Comparison of ENCODE assay signal across 30 cellular contexts in the genomic region with DNA sequence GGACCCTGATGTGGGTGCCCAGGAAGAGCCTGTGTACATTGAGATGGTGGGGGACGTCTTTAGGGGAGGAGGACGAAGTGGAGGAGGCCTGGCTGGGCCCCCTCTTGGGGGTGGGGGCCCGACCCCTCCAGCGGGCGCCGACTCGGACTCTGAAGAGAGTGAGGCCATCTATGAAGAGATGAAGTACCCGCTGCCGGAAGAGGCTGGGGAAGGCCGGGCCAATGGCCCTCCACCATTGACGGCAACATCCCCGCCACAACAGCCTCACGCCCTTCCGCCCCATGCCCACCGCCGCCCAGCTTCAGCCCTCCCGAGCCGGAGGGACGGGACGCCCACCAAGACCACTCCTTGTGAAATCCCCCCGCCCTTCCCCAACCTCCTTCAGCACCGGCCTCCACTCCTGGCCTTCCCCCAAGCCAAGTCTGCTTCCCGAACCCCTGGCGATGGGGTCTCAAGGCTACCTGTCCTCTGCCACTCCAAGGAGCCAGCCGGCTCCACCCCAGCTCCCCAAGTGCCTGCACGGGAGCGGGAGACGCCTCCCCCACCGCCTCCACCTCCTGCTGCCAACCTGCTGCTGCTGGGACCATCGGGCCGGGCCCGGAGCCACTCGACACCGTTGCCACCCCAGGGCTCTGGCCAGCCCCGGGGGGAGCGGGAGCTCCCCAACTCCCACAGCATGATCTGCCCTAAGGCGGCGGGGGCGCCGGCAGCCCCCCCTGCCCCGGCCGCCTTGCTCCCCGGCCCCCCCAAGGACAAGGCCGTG. TPM values are rescaled to one million over a fixed set of nuclear protein-coding genes. Genes with fewer than 3 reads are reported as not detected.
"Had no signal": no experiment of that assay in that cellular context is flagged by ENCODE, and none has a peak within 500 bp of the region (broad histone marks: within the 10 kb centered on the region; RNA-seq: fewer than 3 reads in every experiment).

No MANE protein-coding gene starts in this region.

- FAIRE-seq: pancreas, small intestine had no signal

- H3K9me3 ChIP-seq: breast epithelium, esophagus muscularis mucosa, heart right ventricle, left lung, lower lobe of right lung, neutrophil, pancreas, prostate gland, sigmoid colon, thoracic aorta, uterus had no signal

- H3K27me3 ChIP-seq: breast epithelium, foreskin keratinocyte, pancreas, uterus had no signal

- H3K4me1 ChIP-seq: breast epithelium, foreskin keratinocyte, prostate gland, uterus had no signal

- H3K4me3 ChIP-seq: breast epithelium, esophagus muscularis mucosa, heart right ventricle, left lung, lower lobe of right lung, pancreas, prostate gland, sigmoid colon, thoracic aorta, uterus had no signal

- DNase-seq: activated CD4-positive, alpha-beta memory T cell treated with anti-CD3 and anti-CD28 coated beads, Interleukin-2, amount 10 ng/mL, durations not matched to agents 7 days and 5 days; activated CD4-positive, alpha-beta T cell treated with anti-CD3 and anti-CD28 coated beads for 1 hour; activated CD4-positive, alpha-beta T cell treated with anti-CD3 and anti-CD28 coated beads, Interleukin-2, amount 10 ng/mL, durations not matched to agents 7 days and 5 days; activated CD8-positive, alpha-beta memory T cell treated with anti-CD3 and anti-CD28 coated beads, Interleukin-2, amount 50 U/mL, for 48 hours; activated gamma-delta T cell treated with Interleukin-2 at 50 U/mL for 16 hours; activated naive CD4-positive, alpha-beta T cell treated with anti-CD3 and anti-CD28 coated beads, Interleukin-2, amount 50 U/mL, for 16 hours; activated T-cell treated with anti-CD3 and anti-CD28 coated beads, Interleukin-2, amount 50 U/mL, for 4 hours; amniotic stem cell; endodermal cell; heart right ventricle; lower lobe of right lung; mesenchymal stem cell; natural killer cell; retina; sigmoid colon; small intestine; stimulated activated CD4-positive, alpha-beta T cell treated with anti-CD3 and anti-CD28 coated beads, Interleukin-4, amount 100 ng/mL, for 24 hours; trophoblast cell; uterus had no signal

- H3K27ac ChIP-seq: breast epithelium, esophagus muscularis mucosa, foreskin keratinocyte, heart right ventricle, left lung, lower lobe of right lung, neutrophil, pancreas, prostate gland, sigmoid colon, thoracic aorta, uterus had no signal

- ATAC-seq: activated T-cell treated with anti-CD3 and anti-CD28 coated beads, Interleukin-2, amount 50 U/mL, for 4 hours; activated T-helper 17 cell treated with anti-CD3 and anti-CD28 coated beads, Interleukin-2, amount 50 U/mL, for 72 hours; foreskin keratinocyte; heart right ventricle; left lung; lower lobe of right lung; natural killer cell; pancreas; stimulated activated effector memory CD8-positive, alpha-beta T cell treated with anti-CD3 and anti-CD28 coated beads, Interleukin-12 subunit alpha, Interleukin-12 subunit beta, amount 100 ng/mL, for 72 hours; WTC11 had no signal

- H3K36me3 ChIP-seq: breast epithelium, heart right ventricle, left lung, lower lobe of right lung, neutrophil, pancreas, prostate gland, sigmoid colon, thoracic aorta, uterus had no signal

RNA-seq across cellular contexts. Expression of a gene that starts 24.5 kb away (rescaled TPM):
- total RNA-seq: breast epithelium, thoracic aorta had no signal
